Comparison of ENCODE assay signal across 11 cellular contexts in genomic region chr3:149442845-149443544, GRCh38. TPM values are rescaled to one million over a fixed set of nuclear protein-coding genes. Genes with fewer than 3 reads are reported as not detected.
A peak's percentile ranks its signal among the peaks of the same experiment; 100 is the strongest.
DNase-seq lines count a peak whose midpoint lies in the region; ATAC-seq and TF ChIP-seq lines count a peak whose summit lies in the region.
"Had no signal": no experiment of that assay in that cellular context is flagged by ENCODE, and none has a peak within 500 bp of the region (broad histone marks: within the 10 kb centered on the region; RNA-seq: fewer than 3 reads in every experiment).

No MANE protein-coding gene starts in this region.

- H3K27me3 Mint-ChIP-seq in mesothelial cell of epicardium (ENCODE audit: low read depth): no peaks in the 10 kb centered on the region

- WGBS in adrenal gland, 4 donors: 51 to 57% (median 54%) methylated on average over 4 of the region's 4 CpGs

- DNase-seq in Caki2 (ENCODE audit: low read depth) (peak; percentile 74), LHCN-M2 (ENCODE audit: low read depth) (peak; percentile 78), astrocyte of the spinal cord (ENCODE audit: low read depth, low spot score) (peak; percentile 71), mesothelial cell of epicardium (ENCODE audit: low spot score in 2 of 2, unreplicated experiment in 2 of 2) (no peak), medulla oblongata (ENCODE audit: extremely low spot score) (no peak), adrenal gland (no peak)
- DNase-seq: activated CD8-positive, alpha-beta T cell treated with anti-CD3 and anti-CD28 coated beads for 36 hours; central memory CD4-positive, alpha-beta T cell had no signal

- no peaks in the 10 kb centered on the region for H3K9me3 ChIP-seq in adrenal gland (replicated peaks in 1 of 3)

- no peaks in the 10 kb centered on the region for H3K9me3 Mint-ChIP-seq in mesothelial cell of epicardium
- H3K9me3 Mint-ChIP-seq: activated CD8-positive, alpha-beta T cell treated with anti-CD3 and anti-CD28 coated beads for 36 hours had no signal

- in situ Hi-C loops in Caki2 (cut with HindIII; ENCODE audit: low pct_unique_long_range_greater_than_20kb, low sequenced_read_pairs): no loop called here
- in situ Hi-C loops in astrocyte of the spinal cord (cut with HindIII; ENCODE audit: low sequenced_read_pairs): no loop called here

- H3K4me3 Mint-ChIP-seq in mesothelial cell of epicardium: no peak overlapping the region
- H3K4me3 Mint-ChIP-seq: activated CD8-positive, alpha-beta T cell treated with anti-CD3 and anti-CD28 coated beads for 36 hours had no signal

- H3K36me3 ChIP-seq in adrenal gland (replicated peaks in 1 of 2): no peaks in the 10 kb centered on the region

- H3K4me3 ChIP-seq in astrocyte of the spinal cord (ENCODE audit: low read depth, low read length) (no peak overlapping the region), adrenal gland (no peak overlapping the region)

- H3K36me3 Mint-ChIP-seq in mesothelial cell of epicardium: no peaks in the 10 kb centered on the region

- H3K4me1 Mint-ChIP-seq in mesothelial cell of epicardium: peaks cover 17% of the 10 kb centered on the region

- intact Hi-C loops in adrenal gland (cut with DNase I): no loop called here

- H3K4me1 ChIP-seq in adrenal gland (replicated peaks in 1 of 2): peaks cover 0 to 8% of the 10 kb centered on the region in 2 donors

- no peaks in the 10 kb centered on the region for H3K27me3 ChIP-seq in adrenal gland

- peak overlapping the region; percentile 58 for H3K27ac Mint-ChIP-seq in mesothelial cell of epicardium
- H3K27ac Mint-ChIP-seq: activated CD8-positive, alpha-beta T cell treated with anti-CD3 and anti-CD28 coated beads for 36 hours had no signal

- ATAC-seq in HG03280 (IDR thresholded peaks at IDR 0.05; ENCODE audit: unreplicated experiment): no peak
- no peak for ATAC-seq in GM21515 (IDR thresholded peaks at IDR 0.05; ENCODE audit: unreplicated experiment)
- ATAC-seq: activated CD8-positive, alpha-beta T cell treated with anti-CD3 and anti-CD28 coated beads for 36 hours had no signal

- TF ChIP-seq POLR2A in adrenal gland (IDR thresholded peaks at IDR 0.05): no peak

- no peak overlapping the region for H3K27ac ChIP-seq in adrenal gland

- TF ChIP-seq CTCF in astrocyte of the spinal cord (IDR thresholded peaks at IDR 0.05; ENCODE audit: low read depth, low read length): no peak
- no peak for TF ChIP-seq CTCF in mesothelial cell of epicardium (IDR thresholded peaks at IDR 0.05; ENCODE audit: unreplicated experiment)
- TF ChIP-seq CTCF in adrenal gland (IDR thresholded peaks at IDR 0.05): no peak

RNA-seq across cellular contexts. Expression of gene TM4SF4, which starts 31.5 kb away (rescaled TPM):
- 10.9 TPM in 1 of 2 replicates, not detected in the other for total RNA-seq in Caki2 (2014; rRNA removed; shearing (Covaris generic); ENCODE audit: low replicate concordance)
- total RNA-seq in LHCN-M2 (2014; rRNA removed) (0.17 and 0.96 TPM in 2 replicates), mesothelial cell of epicardium (0.34 to 1.8 TPM (median 1.4 TPM) in 3 replicates), adrenal gland (1 to 10 TPM in 3 of 8 donors, under 1 TPM in 2, not detected in 3; 0.27 to 1.9 (median 1.0) TPM)
- polyA plus RNA-seq in LHCN-M2 (2012): 0.28 TPM
- polyA plus RNA-seq in adrenal gland: 1 to 10 TPM in 1 of 3 donors, under 1 TPM in 2; 0.08 to 2.2 (median 0.24) TPM
- total RNA-seq: activated CD8-positive, alpha-beta T cell treated with anti-CD3 and anti-CD28 coated beads for 36 hours; temporal lobe had no signal

Comparison
In these comparisons a context has a peak if more than half of its experiments do, and no peak if none do; other contexts are left out.
1. DNase-seq: peak in Caki2 (single experiment), LHCN-M2 (single experiment) and astrocyte of the spinal cord (single experiment); none in mesothelial cell of epicardium (0 of 2), medulla oblongata (single experiment) and adrenal gland (0 of 7).